Comparison of ENCODE assay signal across 23 cellular contexts in genomic region chr2:9797086-9797485, GRCh38. TPM values are rescaled to one million over a fixed set of nuclear protein-coding genes. Genes with fewer than 3 reads are reported as not detected.
A peak's percentile ranks its signal among the peaks of the same experiment; 100 is the strongest.
DNase-seq lines count a peak whose midpoint lies in the region; ATAC-seq and TF ChIP-seq lines count a peak whose summit lies in the region.
"Had no signal": no experiment of that assay in that cellular context is flagged by ENCODE, and none has a peak within 500 bp of the region (broad histone marks: within the 10 kb centered on the region; RNA-seq: fewer than 3 reads in every experiment).

No MANE protein-coding gene starts in this region.

- H3K36me3 Mint-ChIP-seq in activated CD8-positive, alpha-beta memory T cell treated with anti-CD3 and anti-CD28 coated beads, Interleukin-2, amount 10 ng/mL, durations not matched to agents 7 days and 5 days: peaks cover 4% of the 10 kb centered on the region

- H4K20me1 ChIP-seq in osteoblast (ENCODE audit: insufficient read depth, low read length): no peaks in the 10 kb centered on the region

- no peak overlapping the region for H3K4me3 Mint-ChIP-seq in activated CD8-positive, alpha-beta memory T cell treated with anti-CD3 and anti-CD28 coated beads, Interleukin-2, amount 10 ng/mL, durations not matched to agents 7 days and 5 days
- H3K4me3 Mint-ChIP-seq: B cell; CD4-positive, alpha-beta T cell had no signal

- H2AFZ ChIP-seq in osteoblast (ENCODE audit: low read length): no peak overlapping the region
- H2AFZ ChIP-seq: GM23248 had no signal

- no peaks in the 10 kb centered on the region for H3K27me3 ChIP-seq in osteoblast (ENCODE audit: insufficient read depth, low read length)
- H3K27me3 ChIP-seq: MG63, Peyer's patch had no signal

- TF ChIP-seq CTCF in VCaP (conservative IDR thresholded peaks at IDR 0.05) (no peak), osteoblast (IDR thresholded peaks at IDR 0.05; ENCODE audit: extremely low read depth, low read depth, low read length) (no peak)

- no peak for ATAC-seq in left ventricle myocardium superior
- ATAC-seq in activated CD8-positive, alpha-beta memory T cell treated with anti-CD3 and anti-CD28 coated beads, Interleukin-2, amount 10 ng/mL, durations not matched to agents 7 days and 5 days: no peak
- ATAC-seq: K562, Right ventricle myocardium inferior had no signal

- no peaks in the 10 kb centered on the region for H3K9me3 Mint-ChIP-seq in activated CD8-positive, alpha-beta memory T cell treated with anti-CD3 and anti-CD28 coated beads, Interleukin-2, amount 10 ng/mL, durations not matched to agents 7 days and 5 days (ENCODE audit: low read depth)
- H3K9me3 Mint-ChIP-seq: CD4-positive, alpha-beta T cell had no signal

- intact Hi-C loops in left ventricle myocardium superior (cut with micrococcal nuclease) (no loop called here), cardiac septum (cut with DNase I) (no loop called here)

- CTCF ChIA-PET in activated CD8-positive, alpha-beta memory T cell treated with anti-CD3 and anti-CD28 coated beads, Interleukin-2, amount 10 ng/mL, durations not matched to agents 7 days and 5 days (lab: Charles Lee): interaction anchor here (0.6 to 6.7 kb wide), 6 partner anchors 10 to 81 kb away, joined by 3 to 70 read pairs (median 6); partner anchors contain the start of gene TAF1B

- no peaks in the 10 kb centered on the region for H3K79me2 ChIP-seq in osteoblast (ENCODE audit: insufficient read depth, low read length)

- H3K4me1 ChIP-seq in osteoblast (ENCODE audit: insufficient read depth, low read length): peaks cover 22% of the 10 kb centered on the region

- H3K9me3 ChIP-seq in osteoblast (ENCODE audit: low read depth, low read length): no peaks in the 10 kb centered on the region
- H3K9me3 ChIP-seq: A549, Caco-2, HAP-1, MG63, Peyer's patch had no signal

- H3K27me3 Mint-ChIP-seq in activated CD8-positive, alpha-beta memory T cell treated with anti-CD3 and anti-CD28 coated beads, Interleukin-2, amount 10 ng/mL, durations not matched to agents 7 days and 5 days: no peaks in the 10 kb centered on the region

- H3K27ac Mint-ChIP-seq in activated CD8-positive, alpha-beta memory T cell treated with anti-CD3 and anti-CD28 coated beads, Interleukin-2, amount 10 ng/mL, durations not matched to agents 7 days and 5 days: no peak overlapping the region
- H3K27ac Mint-ChIP-seq: B cell; CD4-positive, alpha-beta T cell had no signal

- H3K4me1 Mint-ChIP-seq in activated CD8-positive, alpha-beta memory T cell treated with anti-CD3 and anti-CD28 coated beads, Interleukin-2, amount 10 ng/mL, durations not matched to agents 7 days and 5 days: peaks cover 54% of the 10 kb centered on the region

- no peaks in the 10 kb centered on the region for H3K36me3 ChIP-seq in osteoblast (ENCODE audit: insufficient read depth, low read length)
- H3K36me3 ChIP-seq: HAP-1, MG63, Peyer's patch had no signal

- no peak overlapping the region for H3K4me3 ChIP-seq in osteoblast (ENCODE audit: insufficient read depth, low read length)
- H3K4me3 ChIP-seq: A549, GM23248, HAP-1, K562, MG63, Peyer's patch had no signal

- peak; percentile 15 for DNase-seq in left ventricle myocardium superior
- DNase-seq in cardiac septum (ENCODE audit: low spot score): no peak
- peak; percentile 17 for DNase-seq in osteoblast (ENCODE audit: insufficient read length, low spot score, missing footprints)
- DNase-seq in activated CD8-positive, alpha-beta memory T cell treated with anti-CD3 and anti-CD28 coated beads, Interleukin-2, amount 10 ng/mL, durations not matched to agents 7 days and 5 days: no peak
- no peak for DNase-seq in stimulated activated CD8-positive, alpha-beta memory T cell treated with anti-CD3 and anti-CD28 coated beads, Interleukin-4, amount 100 ng/mL, for 48 hours
- DNase-seq in caudate nucleus (lab: John Stamatoyannopoulos, UW): no peak
- DNase-seq: Caco-2; CD4-positive, alpha-beta T cell; DMS 273 treated with DMSO at 0.1 percent for 48 hours; DMS79 treated with DMSO at 0.1 percent for 48 hours; GM23248; MG63; NCI-H1694 treated with DMSO at 0.1 percent for 48 hours; NCI-H2081 treated with DMSO at 0.1 percent for 48 hours; NCI-H2171 treated with DMSO at 0.1 percent for 48 hours; NCI-H524 treated with DMSO at 0.1 percent for 48 hours; Peyer's patch had no signal

- H3K4me2 ChIP-seq in osteoblast (ENCODE audit: insufficient read depth, low read length): no peak overlapping the region
- H3K4me2 ChIP-seq: A549 had no signal

- H3K27ac ChIP-seq in VCaP (peak overlapping the region; percentile 87), osteoblast (ENCODE audit: low read depth, low read length) (no peak overlapping the region), caudate nucleus (ENCODE audit: low read depth, low read length) (no peak overlapping the region)
- H3K27ac ChIP-seq: A549, GM23248 had no signal

RNA-seq across cellular contexts. Expression of gene TAF1B, which starts 46.2 kb away (rescaled TPM):
- total RNA-seq in left ventricle myocardium superior (3.6 TPM), cardiac septum (8.4 TPM), osteoblast (36.5 and 41.3 TPM in 2 replicates)
- 10 to 100 TPM; 29.5 to 31.2 TPM for total RNA-seq in activated CD8-positive, alpha-beta memory T cell treated with anti-CD3 and anti-CD28 coated beads, Interleukin-2, amount 10 ng/mL, durations not matched to agents 7 days and 5 days

Comparison
In these comparisons a context has a peak if more than half of its experiments do, and no peak if none do; other contexts are left out.
1. DNase-seq: peak in left ventricle myocardium superior (single experiment) and osteoblast (single experiment); none in cardiac septum (single experiment), activated CD8-positive, alpha-beta memory T cell treated with anti-CD3 and anti-CD28 coated beads, Interleukin-2, amount 10 ng/mL, durations not matched to agents 7 days and 5 days (single experiment), stimulated activated CD8-positive, alpha-beta memory T cell treated with anti-CD3 and anti-CD28 coated beads, Interleukin-4, amount 100 ng/mL, for 48 hours (single experiment) and caudate nucleus (0 of 61).